ENCODE assay signal across 40 cellular contexts in genomic region chr22:20384171-20384570, GRCh38.
"Had no signal": no experiment of that assay in that cellular context is flagged by ENCODE, and none has a peak within 500 bp of the region (broad histone marks: within the 10 kb centered on the region; RNA-seq: fewer than 3 reads in every experiment).

No MANE protein-coding gene starts in this region.

- H3K27me3 ChIP-seq: adrenal gland, ascending aorta, body of pancreas, breast epithelium, cardiac muscle cell had no signal

- FAIRE-seq: bronchial epithelial cell had no signal

- H3K27me3 Mint-ChIP-seq: activated naive CD4-positive, alpha-beta T cell treated with anti-CD3 and anti-CD28 coated beads, Interleukin-2, amount 50 U/mL, for 24 hours; activated naive CD8-positive, alpha-beta T cell; activated naive CD8-positive, alpha-beta T cell treated with anti-CD3 and anti-CD28 coated beads, Interleukin-2, amount 50 U/mL, for 24 hours; activated T-helper 17 cell treated with anti-CD3 and anti-CD28 coated beads, Interleukin-2, amount 50 U/mL, for 72 hours had no signal

- H3K36me3 ChIP-seq: adrenal gland, ascending aorta, brain microvascular endothelial cell, breast epithelium, cardiac muscle cell had no signal

- ATAC-seq: activated naive CD4-positive, alpha-beta T cell treated with anti-CD3 and anti-CD28 coated beads, Interleukin-2, amount 50 U/mL, for 72 hours; activated naive CD8-positive, alpha-beta T cell treated with anti-CD3 and anti-CD28 coated beads, Interleukin-2, amount 50 U/mL, for 24 hours; activated T-cell treated with anti-CD3 and anti-CD28 coated beads, Interleukin-2, amount 50 U/mL, for 4 hours; activated T-cell treated with anti-CD3 and anti-CD28 coated beads, Interleukin-2, amount 50 U/mL, for 72 hours; activated T-helper 17 cell treated with anti-CD3 and anti-CD28 coated beads, Interleukin-2, amount 50 U/mL, for 72 hours; body of pancreas had no signal

- DNase-seq: activated effector memory CD4-positive, alpha-beta T cell treated with anti-CD3 and anti-CD28 coated beads, Interleukin-2, amount 50 U/mL, for 16 hours; activated effector memory CD4-positive, alpha-beta T cell treated with Interleukin-2 at 50 U/mL for 16 hours; activated gamma-delta T cell; activated gamma-delta T cell treated with Interleukin-2 at 50 U/mL for 16 hours; activated naive CD4-positive, alpha-beta T cell; activated naive CD4-positive, alpha-beta T cell treated with anti-CD3 and anti-CD28 coated beads for 36 hours; activated naive CD4-positive, alpha-beta T cell treated with anti-CD3 and anti-CD28 coated beads, Interleukin-2, amount 10 ng/mL, durations not matched to agents 7 days and 5 days; activated naive CD4-positive, alpha-beta T cell treated with anti-CD3 and anti-CD28 coated beads, Interleukin-2, amount 50 U/mL, for 16 hours; activated naive CD4-positive, alpha-beta T cell treated with Interleukin-2 at 50 U/mL for 16 hours; activated naive CD8-positive, alpha-beta T cell treated with anti-CD3 and anti-CD28 coated beads for 36 hours; activated naive CD8-positive, alpha-beta T cell treated with anti-CD3 and anti-CD28 coated beads, Interleukin-2, amount 10 ng/mL, durations not matched to agents 7 days and 5 days; activated naive CD8-positive, alpha-beta T cell treated with anti-CD3 and anti-CD28 coated beads, Interleukin-2, amount 50 U/mL, for 24 hours; activated T-cell treated with anti-CD3 and anti-CD28 coated beads for 4 hours; activated T-cell treated with anti-CD3 and anti-CD28 coated beads, Interleukin-2, amount 50 U/mL, for 1 hour; activated T-cell treated with anti-CD3 and anti-CD28 coated beads, Interleukin-2, amount 50 U/mL, for 4 hours; activated T-cell treated with anti-CD3 and anti-CD28 coated beads, Interleukin-2, amount 50 U/mL, for 48 hours; activated T-cell treated with anti-CD3 and anti-CD28 coated beads, Interleukin-2, amount 50 U/mL, for 72 hours; amniotic stem cell; amygdala; anterior cingulate cortex; aorta; body of pancreas; brain microvascular endothelial cell; caudate nucleus; central memory CD4-positive, alpha-beta T cell; cerebellar nuclear complex had no signal

- H3K4me1 ChIP-seq: adrenal gland, ascending aorta, body of pancreas, breast epithelium had no signal

- H3K9me3 Mint-ChIP-seq: activated naive CD4-positive, alpha-beta T cell treated with anti-CD3 and anti-CD28 coated beads, Interleukin-2, amount 50 U/mL, for 24 hours; activated naive CD4-positive, alpha-beta T cell treated with anti-CD3 and anti-CD28 coated beads, Interleukin-2, amount 50 U/mL, for 72 hours; activated naive CD8-positive, alpha-beta T cell treated with anti-CD3 and anti-CD28 coated beads, Interleukin-2, amount 10 ng/mL, durations not matched to agents 7 days and 5 days; activated naive CD8-positive, alpha-beta T cell treated with anti-CD3 and anti-CD28 coated beads, Interleukin-2, amount 50 U/mL, for 24 hours; activated T-cell treated with anti-CD3 and anti-CD28 coated beads, Interleukin-2, amount 50 U/mL, for 24 hours; activated T-cell treated with anti-CD3 and anti-CD28 coated beads, Interleukin-2, amount 50 U/mL, for 4 hours; activated T-helper 1 cell treated with anti-CD3 and anti-CD28 coated beads, Interleukin-12 subunit alpha, Interleukin-12 subunit beta, Interleukin-2, Interleukin-4 antibody, amounts not matched to agents 30 ng/mL and 10 ng/mL and 1 ng/mL, durations not matched to agents 14 hours and 24 hours and 36 hours; activated T-helper 17 cell treated with anti-CD3 and anti-CD28 coated beads, Interleukin-2, amount 50 U/mL, for 72 hours; activated T-helper 2 cell treated with anti-CD3 and anti-CD28 coated beads, Interferon-gamma antibody, Interleukin-2, Interleukin-4, amounts not matched to agents 10 μg/mL and 5 μg/mL and 100 μg/mL, durations not matched to agents 14 hours and 24 hours and 36 hours; brain; central memory CD8-positive, alpha-beta T cell had no signal

- H3K27ac ChIP-seq: adrenal gland, ascending aorta, body of pancreas, brain microvascular endothelial cell, breast epithelium, cardiac muscle cell had no signal

- H3K36me3 Mint-ChIP-seq: activated naive CD4-positive, alpha-beta T cell treated with anti-CD3 and anti-CD28 coated beads, Interleukin-2, amount 10 ng/mL, durations not matched to agents 7 days and 5 days; activated naive CD4-positive, alpha-beta T cell treated with anti-CD3 and anti-CD28 coated beads, Interleukin-2, amount 50 U/mL, for 24 hours; activated naive CD8-positive, alpha-beta T cell; activated naive CD8-positive, alpha-beta T cell treated with anti-CD3 and anti-CD28 coated beads for 36 hours; activated naive CD8-positive, alpha-beta T cell treated with anti-CD3 and anti-CD28 coated beads, Interleukin-2, amount 10 ng/mL, durations not matched to agents 7 days and 5 days; brain had no signal

- H3K4me3 ChIP-seq: adrenal gland, ascending aorta, body of pancreas, breast epithelium, cardiac muscle cell had no signal

- H3K27ac Mint-ChIP-seq: activated naive CD4-positive, alpha-beta T cell treated with anti-CD3 and anti-CD28 coated beads for 36 hours; activated naive CD4-positive, alpha-beta T cell treated with anti-CD3 and anti-CD28 coated beads, Interleukin-2, amount 10 ng/mL, durations not matched to agents 7 days and 5 days; activated naive CD4-positive, alpha-beta T cell treated with anti-CD3 and anti-CD28 coated beads, Interleukin-2, amount 50 U/mL, for 24 hours; activated naive CD4-positive, alpha-beta T cell treated with anti-CD3 and anti-CD28 coated beads, Interleukin-2, amount 50 U/mL, for 72 hours; activated naive CD8-positive, alpha-beta T cell; activated naive CD8-positive, alpha-beta T cell treated with anti-CD3 and anti-CD28 coated beads for 36 hours; activated naive CD8-positive, alpha-beta T cell treated with anti-CD3 and anti-CD28 coated beads, Interleukin-2, amount 10 ng/mL, durations not matched to agents 7 days and 5 days; activated naive CD8-positive, alpha-beta T cell treated with anti-CD3 and anti-CD28 coated beads, Interleukin-2, amount 50 U/mL, for 24 hours; activated T-cell treated with anti-CD3 and anti-CD28 coated beads, Interleukin-2, amount 50 U/mL, for 24 hours; activated T-cell treated with anti-CD3 and anti-CD28 coated beads, Interleukin-2, amount 50 U/mL, for 72 hours; activated T-helper 1 cell treated with anti-CD3 and anti-CD28 coated beads, Interleukin-12 subunit alpha, Interleukin-12 subunit beta, Interleukin-2, Interleukin-4 antibody, amounts not matched to agents 30 ng/mL and 10 ng/mL and 1 ng/mL, durations not matched to agents 14 hours and 24 hours and 36 hours; activated T-helper 17 cell treated with anti-CD3 and anti-CD28 coated beads, Interleukin-2, amount 50 U/mL, for 72 hours; activated T-helper 2 cell treated with anti-CD3 and anti-CD28 coated beads, Interferon-gamma antibody, Interleukin-2, Interleukin-4, amounts not matched to agents 10 μg/mL and 5 μg/mL and 100 μg/mL, durations not matched to agents 14 hours and 24 hours and 36 hours; brain had no signal

- H3K4me3 Mint-ChIP-seq: activated naive CD4-positive, alpha-beta T cell treated with anti-CD3 and anti-CD28 coated beads for 36 hours; activated naive CD4-positive, alpha-beta T cell treated with anti-CD3 and anti-CD28 coated beads, Interleukin-2, amount 10 ng/mL, durations not matched to agents 7 days and 5 days; activated naive CD4-positive, alpha-beta T cell treated with anti-CD3 and anti-CD28 coated beads, Interleukin-2, amount 50 U/mL, for 24 hours; activated naive CD8-positive, alpha-beta T cell; activated naive CD8-positive, alpha-beta T cell treated with anti-CD3 and anti-CD28 coated beads for 36 hours; activated naive CD8-positive, alpha-beta T cell treated with anti-CD3 and anti-CD28 coated beads, Interleukin-2, amount 10 ng/mL, durations not matched to agents 7 days and 5 days; activated naive CD8-positive, alpha-beta T cell treated with anti-CD3 and anti-CD28 coated beads, Interleukin-2, amount 50 U/mL, for 24 hours; activated T-cell treated with anti-CD3 and anti-CD28 coated beads, Interleukin-2, amount 50 U/mL, for 24 hours; activated T-cell treated with anti-CD3 and anti-CD28 coated beads, Interleukin-2, amount 50 U/mL, for 4 hours; activated T-cell treated with anti-CD3 and anti-CD28 coated beads, Interleukin-2, amount 50 U/mL, for 72 hours; activated T-helper 1 cell treated with anti-CD3 and anti-CD28 coated beads, Interleukin-12 subunit alpha, Interleukin-12 subunit beta, Interleukin-2, Interleukin-4 antibody, amounts not matched to agents 30 ng/mL and 10 ng/mL and 1 ng/mL, durations not matched to agents 14 hours and 24 hours and 36 hours; activated T-helper 17 cell treated with anti-CD3 and anti-CD28 coated beads, Interleukin-2, amount 50 U/mL, for 72 hours; brain; central memory CD8-positive, alpha-beta T cell had no signal

- H3K9me3 ChIP-seq: adrenal gland, ascending aorta, body of pancreas, breast epithelium had no signal

- H3K4me1 Mint-ChIP-seq: activated naive CD4-positive, alpha-beta T cell treated with anti-CD3 and anti-CD28 coated beads, Interleukin-2, amount 10 ng/mL, durations not matched to agents 7 days and 5 days; activated naive CD4-positive, alpha-beta T cell treated with anti-CD3 and anti-CD28 coated beads, Interleukin-2, amount 50 U/mL, for 24 hours; activated naive CD8-positive, alpha-beta T cell treated with anti-CD3 and anti-CD28 coated beads for 36 hours; activated naive CD8-positive, alpha-beta T cell treated with anti-CD3 and anti-CD28 coated beads, Interleukin-2, amount 10 ng/mL, durations not matched to agents 7 days and 5 days; activated naive CD8-positive, alpha-beta T cell treated with anti-CD3 and anti-CD28 coated beads, Interleukin-2, amount 50 U/mL, for 24 hours; activated T-helper 17 cell treated with anti-CD3 and anti-CD28 coated beads, Interleukin-2, amount 50 U/mL, for 72 hours; brain; central memory CD8-positive, alpha-beta T cell had no signal
